Comparison of ENCODE assay signal across 20 cellular contexts in genomic region chr6:63803371-63803770, GRCh38.
"Had no signal": no experiment of that assay in that cellular context is flagged by ENCODE, and none has a peak within 500 bp of the region (broad histone marks: within the 10 kb centered on the region; RNA-seq: fewer than 3 reads in every experiment).

No MANE protein-coding gene starts in this region.

- H3K27ac ChIP-seq: esophagus squamous epithelium, parathyroid adenoma, sigmoid colon, tibial nerve, uterus, VCaP had no signal

- H3K36me3 Mint-ChIP-seq: activated naive CD8-positive, alpha-beta T cell; memory B cell; natural killer cell had no signal

- H3K4me1 Mint-ChIP-seq: natural killer cell had no signal

- H3K4me3 Mint-ChIP-seq: activated naive CD8-positive, alpha-beta T cell; activated T-cell treated with anti-CD3 and anti-CD28 coated beads, Interleukin-2, amount 50 U/mL, for 72 hours; dendritic cell treated with granulocyte-macrophage colony-stimulating factor and Interleukin-4, amounts not matched to agents 40 ng/mL and 50 ng/mL, for 4 days; memory B cell; natural killer cell had no signal

- H3K36me3 ChIP-seq: esophagus squamous epithelium, sigmoid colon, tibial nerve, uterus had no signal

- H3K27me3 ChIP-seq: esophagus squamous epithelium, hepatocyte, sigmoid colon, tibial nerve, uterus had no signal

- H3K4me1 ChIP-seq: parathyroid adenoma, uterus had no signal

- H3K4me3 ChIP-seq: esophagus squamous epithelium, hepatocyte, sigmoid colon, tibial nerve, uterus had no signal

- DNase-seq: activated CD4-positive, CD25-positive, alpha-beta regulatory T cell treated with anti-CD3 and anti-CD28 coated beads, Interleukin-2, amount 50 U/mL, for 72 hours; activated CD8-positive, alpha-beta memory T cell treated with anti-CD3 and anti-CD28 coated beads for 24 hours; activated CD8-positive, alpha-beta memory T cell treated with anti-CD3 and anti-CD28 coated beads, Interleukin-2, amount 50 U/mL, for 48 hours; activated gamma-delta T cell; activated T-cell treated with anti-CD3 and anti-CD28 coated beads, Interleukin-2, amount 50 U/mL, for 72 hours; effector memory CD4-positive, alpha-beta T cell; esophagus squamous epithelium; natural killer cell; sigmoid colon; stimulated activated CD8-positive, alpha-beta memory T cell treated with anti-CD3 and anti-CD28 coated beads, Interleukin-4, amount 100 ng/mL, for 48 hours; stimulated activated naive CD4-positive, alpha-beta T cell; T-helper 2 cell; uterus had no signal

- H3K27ac Mint-ChIP-seq: activated naive CD8-positive, alpha-beta T cell; activated T-cell treated with anti-CD3 and anti-CD28 coated beads, Interleukin-2, amount 50 U/mL, for 72 hours; dendritic cell treated with granulocyte-macrophage colony-stimulating factor and Interleukin-4, amounts not matched to agents 40 ng/mL and 50 ng/mL, for 4 days; memory B cell; natural killer cell had no signal

- H3K79me2 ChIP-seq: hepatocyte, parathyroid adenoma had no signal

- ATAC-seq: activated T-cell treated with anti-CD3 and anti-CD28 coated beads, Interleukin-2, amount 50 U/mL, for 72 hours; natural killer cell had no signal

- H3K4me2 ChIP-seq: hepatocyte had no signal

- H2AFZ ChIP-seq: hepatocyte, parathyroid adenoma had no signal

- H3K27me3 Mint-ChIP-seq: dendritic cell treated with granulocyte-macrophage colony-stimulating factor and Interleukin-4, amounts not matched to agents 40 ng/mL and 50 ng/mL, for 4 days had no signal

- H3K9ac ChIP-seq: parathyroid adenoma had no signal

- H3K9me3 Mint-ChIP-seq: activated T-cell treated with anti-CD3 and anti-CD28 coated beads, Interleukin-2, amount 50 U/mL, for 72 hours; dendritic cell treated with granulocyte-macrophage colony-stimulating factor and Interleukin-4, amounts not matched to agents 40 ng/mL and 50 ng/mL, for 4 days; memory B cell; natural killer cell had no signal

- H3K9me3 ChIP-seq: esophagus squamous epithelium, sigmoid colon, tibial nerve, uterus had no signal
